ENCODE assay signal across 26 cellular contexts in the genomic region with DNA sequence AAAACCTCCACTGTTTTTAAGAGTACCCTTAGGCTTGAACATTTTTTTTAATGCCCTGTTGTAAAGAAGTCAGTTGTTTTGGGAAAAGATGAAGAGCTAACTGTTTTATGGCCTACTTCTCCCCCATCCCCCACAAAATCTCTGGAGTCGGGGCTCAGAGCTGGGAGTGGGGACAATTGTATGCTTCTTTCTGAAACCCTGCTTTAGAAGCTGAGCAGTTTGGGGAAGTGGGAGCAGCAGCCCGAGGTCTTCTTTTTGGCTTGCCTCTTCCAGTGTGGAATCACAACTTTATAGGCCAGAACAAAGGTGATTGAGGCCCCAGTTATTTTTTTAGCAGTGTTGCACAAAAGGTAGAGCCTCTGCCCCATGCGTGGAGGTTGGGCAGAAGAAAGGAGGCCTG. TPM values are rescaled to one million over a fixed set of nuclear protein-coding genes. Genes with fewer than 3 reads are reported as not detected.
DNase-seq lines count a peak whose midpoint lies in the region; ATAC-seq and TF ChIP-seq lines count a peak whose summit lies in the region.
"Had no signal": no experiment of that assay in that cellular context is flagged by ENCODE, and none has a peak within 500 bp of the region (broad histone marks: within the 10 kb centered on the region; RNA-seq: fewer than 3 reads in every experiment).

No MANE protein-coding gene starts in this region.

- H3K36me3 ChIP-seq in PC-3 (ENCODE audit: low read depth, low read length) (no peaks in the 10 kb centered on the region), iPS-15b (ENCODE audit: control insufficient read depth, insufficient read depth, low read length) (no peaks in the 10 kb centered on the region), subcutaneous abdominal adipose tissue (ENCODE audit: control insufficient read depth in 5 of 5, insufficient read depth in 5 of 5, low read length in 5 of 5) (peaks cover 0 to 4% (median 0%) of the 10 kb centered on the region in 5 donors)
- H3K36me3 ChIP-seq: BE2C, vagina had no signal

- H3K36me3 Mint-ChIP-seq in activated T-cell treated with anti-CD3 and anti-CD28 coated beads, Interleukin-2, amount 50 U/mL, for 72 hours (ENCODE audit: insufficient read depth in 2 of 2) = peaks cover 6 to 28% of the 10 kb centered on the region in 2 donors
- H3K36me3 Mint-ChIP-seq in activated T-cell treated with anti-CD3 and anti-CD28 coated beads, Interleukin-2, amount 50 U/mL, for 4 hours (ENCODE audit: insufficient read depth) = peaks cover 35% of the 10 kb centered on the region

- H3K27me3 Mint-ChIP-seq in activated T-cell treated with anti-CD3 and anti-CD28 coated beads, Interleukin-2, amount 50 U/mL, for 72 hours (ENCODE audit: low read depth) = no peaks in the 10 kb centered on the region
- H3K27me3 Mint-ChIP-seq in activated T-cell treated with anti-CD3 and anti-CD28 coated beads, Interleukin-2, amount 50 U/mL, for 4 hours (ENCODE audit: low read depth) = no peaks in the 10 kb centered on the region

- no peaks in the 10 kb centered on the region for H4K20me1 ChIP-seq in PC-3 (ENCODE audit: low read length)

- no peak overlapping the region for H3K4me3 Mint-ChIP-seq in activated T-cell treated with anti-CD3 and anti-CD28 coated beads, Interleukin-2, amount 50 U/mL, for 72 hours
- H3K4me3 Mint-ChIP-seq in activated T-cell treated with anti-CD3 and anti-CD28 coated beads, Interleukin-2, amount 50 U/mL, for 4 hours = no peak overlapping the region
- H3K4me3 Mint-ChIP-seq: activated CD8-positive, alpha-beta T cell treated with anti-CD3 and anti-CD28 coated beads, Interleukin-2, amount 10 ng/mL, durations not matched to agents 7 days and 5 days; T-helper 2 cell treated with Interferon-gamma antibody and Interleukin-4, amounts not matched to agents 5 μg/mL and 100 μg/mL, for 36 hours had no signal

- H3K27me3 ChIP-seq in PC-3 (ENCODE audit: low read length) (no peaks in the 10 kb centered on the region), iPS-15b (ENCODE audit: control insufficient read depth, insufficient read depth, low read length) (no peaks in the 10 kb centered on the region), subcutaneous abdominal adipose tissue (ENCODE audit: control insufficient read depth in 5 of 5, insufficient read depth in 4 of 5, low read length in 5 of 5) (no peaks in the 10 kb centered on the region), foreskin keratinocyte (no peaks in the 10 kb centered on the region)
- H3K27me3 ChIP-seq: BE2C, heart left ventricle, right atrium auricular region, vagina had no signal

- H3K4me1 Mint-ChIP-seq in activated T-cell treated with anti-CD3 and anti-CD28 coated beads, Interleukin-2, amount 50 U/mL, for 72 hours (ENCODE audit: low read depth) = peaks cover 50% of the 10 kb centered on the region
- peaks cover 57% of the 10 kb centered on the region for H3K4me1 Mint-ChIP-seq in activated T-cell treated with anti-CD3 and anti-CD28 coated beads, Interleukin-2, amount 50 U/mL, for 4 hours (ENCODE audit: low read depth)

- H3K4me2 ChIP-seq in PC-3 (ENCODE audit: low read length) = no peak overlapping the region

- CTCF ChIA-PET in PC-3 (lab: Charles Lee) = interaction anchor here (1.2 to 2.0 kb wide), 2 partner anchors 146 to 240 kb away, joined by 4 to 12 read pairs; no protein-coding TSS in a partner anchor

- H3K9me3 ChIP-seq in PC-3 (ENCODE audit: low read length) (no peaks in the 10 kb centered on the region), iPS-15b (ENCODE audit: control insufficient read depth, insufficient read depth, low read length) (no peaks in the 10 kb centered on the region), subcutaneous abdominal adipose tissue (ENCODE audit: control insufficient read depth in 5 of 5, low read length in 5 of 5) (no peaks in the 10 kb centered on the region)
- H3K9me3 ChIP-seq: BE2C, vagina had no signal

- no peak overlapping the region for H3K4me3 ChIP-seq in PC-3 (ENCODE audit: low read length)
- H3K4me3 ChIP-seq in iPS-15b (ENCODE audit: low read depth, low read length) = no peak overlapping the region
- no peak overlapping the region for H3K4me3 ChIP-seq in subcutaneous abdominal adipose tissue (ENCODE audit: low read depth in 1 of 5, low read length in 5 of 5)
- H3K4me3 ChIP-seq: heart left ventricle, right atrium auricular region, SK-N-MC, vagina had no signal

- TF ChIP-seq CTCF in PC-3 (conservative IDR thresholded peaks at IDR 0.05; ENCODE audit: low read depth, low read length) = no peak
- TF ChIP-seq CTCF in foreskin keratinocyte (conservative IDR thresholded peaks at IDR 0.05) = no peak

- ATAC-seq in activated T-cell treated with anti-CD3 and anti-CD28 coated beads, Interleukin-2, amount 50 U/mL, for 72 hours (replicated peaks in 1 of 2) = no peak
- no peak for ATAC-seq in activated T-cell treated with anti-CD3 and anti-CD28 coated beads, Interleukin-2, amount 50 U/mL, for 4 hours
- ATAC-seq in PC-3 (peak; percentile 16), foreskin keratinocyte (no peak)
- ATAC-seq: activated CD8-positive, alpha-beta T cell treated with anti-CD3 and anti-CD28 coated beads, Interleukin-2, amount 10 ng/mL, durations not matched to agents 7 days and 5 days; heart left ventricle had no signal

- no peaks in the 10 kb centered on the region for H3K9me2 ChIP-seq in PC-3 (replicated peaks; ENCODE audit: low read length)

- H3K27ac ChIP-seq in PC-3 (ENCODE audit: low read length) = no peak overlapping the region
- peak overlapping the region; percentile 52 for H3K27ac ChIP-seq in subcutaneous abdominal adipose tissue (ENCODE audit: low read depth, low read length)
- no peak overlapping the region for H3K27ac ChIP-seq in foreskin keratinocyte
- H3K27ac ChIP-seq: SK-N-MC, vagina had no signal

- H2AFZ ChIP-seq in PC-3 (ENCODE audit: low read length) = no peak overlapping the region

- no peak for DNase-seq in activated T-cell treated with anti-CD3 and anti-CD28 coated beads, Interleukin-2, amount 50 U/mL, for 72 hours
- no peak for DNase-seq in activated T-cell treated with anti-CD3 and anti-CD28 coated beads, Interleukin-2, amount 50 U/mL, for 4 hours
- DNase-seq in PC-3 = no peak
- no peak for DNase-seq in SW 1271 (lab: John Stamatoyannopoulos, UW)
- no peak for DNase-seq in foreskin keratinocyte
- DNase-seq in middle frontal gyrus (ENCODE audit: extremely low spot score, low spot score) = no peak
- DNase-seq: activated CD4-positive, CD25-positive, alpha-beta regulatory T cell; activated CD8-positive, alpha-beta T cell treated with anti-CD3 and anti-CD28 coated beads, Interleukin-2, amount 10 ng/mL, durations not matched to agents 7 days and 5 days; activated naive CD4-positive, alpha-beta T cell treated with anti-CD3 and anti-CD28 coated beads, Interleukin-2, amount 50 U/mL, for 16 hours; activated T-cell treated with anti-CD3 and anti-CD28 coated beads, Interleukin-2, amount 50 U/mL, for 48 hours; aorta; BE2C; heart left ventricle; left ventricle myocardium superior; NCI-H1092 treated with DMSO at 0.1 percent for 48 hours; NCI-H2029 treated with DMSO at 0.1 percent for 48 hours; NCI-H510A treated with DMSO at 0.1 percent for 48 hours; nucleus accumbens; RPMI8226; stimulated activated CD4-positive, alpha-beta T cell treated with anti-CD3 and anti-CD28 coated beads, Interleukin-4, amount 100 ng/mL, for 4 hours had no signal

- H3K27ac Mint-ChIP-seq in activated T-cell treated with anti-CD3 and anti-CD28 coated beads, Interleukin-2, amount 50 U/mL, for 72 hours = peak overlapping the region; percentile 24
- H3K27ac Mint-ChIP-seq: activated CD8-positive, alpha-beta T cell treated with anti-CD3 and anti-CD28 coated beads, Interleukin-2, amount 10 ng/mL, durations not matched to agents 7 days and 5 days; T-helper 2 cell treated with Interferon-gamma antibody and Interleukin-4, amounts not matched to agents 5 μg/mL and 100 μg/mL, for 36 hours had no signal

- H3K79me2 ChIP-seq in PC-3 (ENCODE audit: low read length) = peaks cover 29% of the 10 kb centered on the region

- H3F3A ChIP-seq in PC-3 (ENCODE audit: low read length, unreplicated experiment) = no peaks in the 10 kb centered on the region

- H3K4me1 ChIP-seq in PC-3 (ENCODE audit: insufficient read depth, low read length) = no peaks in the 10 kb centered on the region
- H3K4me1 ChIP-seq in iPS-15b (ENCODE audit: control insufficient read depth, insufficient read depth, low read length) = peaks cover 4% of the 10 kb centered on the region
- peaks cover 0 to 19% (median 11%) of the 10 kb centered on the region in 5 donors for H3K4me1 ChIP-seq in subcutaneous abdominal adipose tissue (ENCODE audit: control insufficient read depth in 5 of 5, insufficient read depth in 5 of 5, low read length in 5 of 5)
- peaks cover 6% of the 10 kb centered on the region for H3K4me1 ChIP-seq in foreskin keratinocyte
- H3K4me1 ChIP-seq: BE2C had no signal

- intact Hi-C loops in PC-3 (cut with micrococcal nuclease) = no loop called here

- H3K9ac ChIP-seq in PC-3 (ENCODE audit: low read length) (no peak overlapping the region), iPS-15b (ENCODE audit: low read depth, low read length) (peak overlapping the region; percentile 10), subcutaneous abdominal adipose tissue (ENCODE audit: low read length in 5 of 5) (no peak overlapping the region)

- BruUV-seq in PC-3 (replicated peaks; lab: Mats Ljungman, UMichigan) = no TSS peak

- POLR2A ChIA-PET in PC-3 (lab: Charles Lee; ENCODE audit: unreplicated experiment) = no interaction called here

- H3K9me3 Mint-ChIP-seq in activated T-cell treated with anti-CD3 and anti-CD28 coated beads, Interleukin-2, amount 50 U/mL, for 72 hours = no peaks in the 10 kb centered on the region
- H3K9me3 Mint-ChIP-seq in activated T-cell treated with anti-CD3 and anti-CD28 coated beads, Interleukin-2, amount 50 U/mL, for 4 hours = peaks cover 6% of the 10 kb centered on the region

RNA-seq across cellular contexts. Expression of gene PPP2R5A, which starts 25.2 kb away (rescaled TPM):
- 10 to 100 TPM; 43.7 to 52.0 TPM for total RNA-seq in activated T-cell treated with anti-CD3 and anti-CD28 coated beads, Interleukin-2, amount 50 U/mL, for 72 hours
- total RNA-seq in activated T-cell treated with anti-CD3 and anti-CD28 coated beads, Interleukin-2, amount 50 U/mL, for 4 hours = 10 to 100 TPM; 36.2 to 41.4 (median 41.0) TPM
- 44.0 and 64.7 TPM in 2 replicates for total RNA-seq in PC-3 (2014; rRNA removed)
- total RNA-seq in foreskin keratinocyte = 20.1 and 23.0 TPM in 2 replicates
- polyA plus RNA-seq in foreskin keratinocyte = 12.2 and 15.2 TPM in 2 replicates
